ENCODE assay signal across 11 cellular contexts in genomic region chr16:87983416-87984097, GRCh38. TPM values are rescaled to one million over a fixed set of nuclear protein-coding genes. Genes with fewer than 3 reads are reported as not detected.
A peak's percentile ranks its signal among the peaks of the same experiment; 100 is the strongest.
DNase-seq lines count a peak whose midpoint lies in the region; ATAC-seq and TF ChIP-seq lines count a peak whose summit lies in the region.
"Not testable (repeated sequence)": the region's sequence is repeated elsewhere in the genome, so short reads cannot be mapped to it uniquely, and the experiment has no call there.
"Had no signal": no experiment of that assay in that cellular context is flagged by ENCODE, and none has a peak within 500 bp of the region (broad histone marks: within the 10 kb centered on the region; RNA-seq: fewer than 3 reads in every experiment).

No MANE protein-coding gene starts in this region.

- H3K79me2 ChIP-seq in H9 (ENCODE audit: insufficient read depth, low read length); neural cell (replicated peaks; ENCODE audit: insufficient read depth, low read length): not testable (repeated sequence)

- not testable (repeated sequence) for H2BK120ac ChIP-seq in H9 (ENCODE audit: low read depth, low read length, poor library complexity, severe bottlenecking)

- not testable (repeated sequence) for H3K27me3 ChIP-seq in H9 (ENCODE audit: insufficient read depth, low read length); RWPE2 (ENCODE audit: insufficient read depth, poor library complexity, severe bottlenecking); dorsolateral prefrontal cortex; right cardiac atrium (ENCODE audit: control insufficient read depth, insufficient read depth); neural cell (ENCODE audit: insufficient read depth, low read depth, low read length)

- not testable (repeated sequence) for H3K9ac ChIP-seq in H9 (ENCODE audit: extremely low read depth, insufficient read length, low read length); neural cell (ENCODE audit: low read length)

- not testable (repeated sequence) for H3K27me3 Mint-ChIP-seq in CD14-positive monocyte (ENCODE audit: low read depth in 3 of 3); H9 (ENCODE audit: low read depth); stimulated activated naive B cell treated with anti-CD40 and anti-IgM and Interleukin-4, amounts not matched to agents 10 μg/mL and 1 μg/mL and 100 μg/mL, for 72 hours

- not testable (repeated sequence) for H3K36me3 ChIP-seq in RWPE2 (ENCODE audit: low read depth); neural cell (ENCODE audit: insufficient read depth, low read length)

- not testable (repeated sequence) for H2AFZ ChIP-seq in H9 (ENCODE audit: low read length); neural cell (ENCODE audit: low read depth, low read length)

- not testable (repeated sequence) for H3K27ac ChIP-seq in H9 (ENCODE audit: insufficient read length, low read depth, low read length); RWPE2 (ENCODE audit: poor library complexity, severe bottlenecking); dorsolateral prefrontal cortex; right cardiac atrium (ENCODE audit: low read length); neural cell (ENCODE audit: low read length)

- H3K9me2 ChIP-seq in neural cell (ENCODE audit: insufficient read depth, low read length), result not testable (repeated sequence)

- not testable (repeated sequence) for H3K9me3 ChIP-seq in H9 (ENCODE audit: control insufficient read depth, low read depth, low read length); RWPE2 (ENCODE audit: severe bottlenecking); right cardiac atrium (ENCODE audit: control insufficient read depth, low read length); neural cell (ENCODE audit: low read length)

- peak; percentile 20 for TF ChIP-seq CTCF in CD14-positive monocyte (IDR thresholded peaks at IDR 0.05)
- peak; percentile 48; the same call in 2 of the 3 replicates for TF ChIP-seq CTCF in H9 (conservative IDR thresholded peaks at IDR 0.05)
- TF ChIP-seq CTCF in RWPE2 (IDR thresholded peaks at IDR 0.05; ENCODE audit: poor library complexity, severe bottlenecking), result not testable (repeated sequence)
- TF ChIP-seq CTCF in dorsolateral prefrontal cortex (IDR thresholded peaks at IDR 0.05 in 54 of 56, conservative IDR thresholded peaks at IDR 0.05 in 2 of 56; ENCODE audit: low read depth in 1 of 56, partially characterized antibody in 56 of 56), result peak in 49 of 56 donors; percentile 13 to 70 (median 47)
- TF ChIP-seq CTCF in neural cell (IDR thresholded peaks at IDR 0.05; ENCODE audit: poor library complexity, severe bottlenecking), result peak; percentile 66

- ATAC-seq in RWPE2 (ENCODE audit: low read depth), result peak; percentile 83
- ATAC-seq in right cardiac atrium, result peak; percentile 77 to 79
- peak; percentile 81 to 87 for ATAC-seq in stimulated activated naive B cell treated with anti-CD40 and anti-IgM and Interleukin-4, amounts not matched to agents 10 μg/mL and 1 μg/mL and 100 μg/mL, for 72 hours (replicated peaks)

- not testable (repeated sequence) for H3K4me3 Mint-ChIP-seq in CD14-positive monocyte, H9
- peak overlapping the region in 1 of 2 donors; percentile 11 for H3K4me3 Mint-ChIP-seq in stimulated activated naive B cell treated with anti-CD40 and anti-IgM and Interleukin-4, amounts not matched to agents 10 μg/mL and 1 μg/mL and 100 μg/mL, for 72 hours

- H3K9me3 Mint-ChIP-seq in CD14-positive monocyte; H9; stimulated activated naive B cell treated with anti-CD40 and anti-IgM and Interleukin-4, amounts not matched to agents 10 μg/mL and 1 μg/mL and 100 μg/mL, for 72 hours: not testable (repeated sequence)

- TF ChIP-seq EP300 in neural cell (conservative IDR thresholded peaks at IDR 0.05; ENCODE audit: poor library complexity, severe bottlenecking), result not testable (repeated sequence)

- not testable (repeated sequence) for H3K56ac ChIP-seq in H9 (ENCODE audit: insufficient read length, low read depth, low read length)

- H3K4me1 Mint-ChIP-seq in CD14-positive monocyte, result not testable (repeated sequence)
- H3K4me1 Mint-ChIP-seq in H9, result peaks cover 6 to 14% of the 10 kb centered on the region in 2 experiments
- peaks cover 33 to 78% of the 10 kb centered on the region in 2 donors for H3K4me1 Mint-ChIP-seq in stimulated activated naive B cell treated with anti-CD40 and anti-IgM and Interleukin-4, amounts not matched to agents 10 μg/mL and 1 μg/mL and 100 μg/mL, for 72 hours

- not testable (repeated sequence) for H3K4ac ChIP-seq in H9 (ENCODE audit: low read depth, low read length)

- H3K23ac ChIP-seq in H9 (ENCODE audit: insufficient read length, low read depth, low read length), result not testable (repeated sequence)

- DNase-seq in CD14-positive monocyte (ENCODE audit: low spot score), result peak; percentile 62
- not testable (repeated sequence) for DNase-seq in H9; RWPE2 (ENCODE audit: low spot score); dorsolateral prefrontal cortex; right cardiac atrium
- DNase-seq in activated naive CD4-positive, alpha-beta T cell treated with anti-CD3 and anti-CD28 coated beads, Interleukin-2, amount 50 U/mL, for 16 hours, result peak; percentile 29
- peak; percentile 31 for DNase-seq in stimulated activated naive B cell treated with anti-CD40 and anti-IgM and Interleukin-4, amounts not matched to agents 10 μg/mL and 1 μg/mL and 100 μg/mL, for 72 hours

- not testable (repeated sequence) for H4K20me1 ChIP-seq in H9 (ENCODE audit: control insufficient read depth, insufficient read depth, insufficient read length); neural cell (ENCODE audit: insufficient read depth)

- H2BK5ac ChIP-seq in H9 (ENCODE audit: insufficient read length, low read length), result not testable (repeated sequence)

- H3K4me2 ChIP-seq in H9 (ENCODE audit: insufficient read depth, insufficient read length, low read length); neural cell (ENCODE audit: low read length): not testable (repeated sequence)

- H3K23me2 ChIP-seq in H9 (ENCODE audit: insufficient read length, low read depth, low read length, poor library complexity, severe bottlenecking), result not testable (repeated sequence)

- not testable (repeated sequence) for H3K4me1 ChIP-seq in H9 (ENCODE audit: insufficient read depth, low read length); RWPE2 (ENCODE audit: insufficient read depth, poor library complexity, severe bottlenecking); right cardiac atrium (ENCODE audit: control insufficient read depth, insufficient read depth, low read length)

- intact Hi-C loops in CD14-positive monocyte (cut with micrococcal nuclease); dorsolateral prefrontal cortex (cut with DNase I): not testable (repeated sequence)
- intact Hi-C loops in right cardiac atrium (cut with DNase I), result loop anchor here in 2 of 4 donors (10.0 kb wide), 2 partner anchors 451 to 461 kb away; no protein-coding TSS in a partner anchor

- not testable (repeated sequence) for H3K14ac ChIP-seq in H9 (ENCODE audit: insufficient read depth, low read length)

- not testable (repeated sequence) for H2AK5ac ChIP-seq in H9 (ENCODE audit: insufficient read length, low read length)

- not testable (repeated sequence) for H3K4me3 ChIP-seq in RWPE2 (ENCODE audit: severe bottlenecking); dorsolateral prefrontal cortex; right cardiac atrium (ENCODE audit: low read length); neural cell (ENCODE audit: low read length)

- H3T11ph ChIP-seq in H9 (ENCODE audit: low read length), result not testable (repeated sequence)

- not testable (repeated sequence) for H3K79me1 ChIP-seq in H9 (ENCODE audit: insufficient read depth, low read depth, low read length, poor library complexity, severe bottlenecking)

- H3K36me3 Mint-ChIP-seq in CD14-positive monocyte, result peaks cover 73 to 81% of the 10 kb centered on the region in 2 donors
- peaks cover 21 to 45% (median 37%) of the 10 kb centered on the region in 3 experiments; a peak in 6 of 7 replicates for H3K36me3 Mint-ChIP-seq in H9 (ENCODE audit: insufficient read depth in 1 of 3, low read depth in 3 of 3)
- H3K36me3 Mint-ChIP-seq in stimulated activated naive B cell treated with anti-CD40 and anti-IgM and Interleukin-4, amounts not matched to agents 10 μg/mL and 1 μg/mL and 100 μg/mL, for 72 hours, result peaks cover 42 to 64% of the 10 kb centered on the region in 2 donors

- not testable (repeated sequence) for H4K91ac ChIP-seq in H9 (ENCODE audit: insufficient read length, low read depth, low read length)

- not testable (repeated sequence) for H2BK20ac ChIP-seq in H9 (ENCODE audit: low read depth, low read length, poor library complexity, severe bottlenecking)

- H3K18ac ChIP-seq in H9 (ENCODE audit: insufficient read length, low read depth, low read length), result not testable (repeated sequence)

- not testable (repeated sequence) for H4K5ac ChIP-seq in H9 (ENCODE audit: insufficient read length, low read depth, low read length)

- TF ChIP-seq RAD21 in neural cell (conservative IDR thresholded peaks at IDR 0.05), result peak; percentile 63

- peak overlapping the region in 4 of 7 donors; percentile 24 to 89 (median 50) for H3K27ac Mint-ChIP-seq in CD14-positive monocyte
- H3K27ac Mint-ChIP-seq in H9, result peak overlapping the region in 2 of 3 experiments; percentile 21 to 57; a peak in 1 of 7 replicates
- H3K27ac Mint-ChIP-seq in stimulated activated naive B cell treated with anti-CD40 and anti-IgM and Interleukin-4, amounts not matched to agents 10 μg/mL and 1 μg/mL and 100 μg/mL, for 72 hours, result peak overlapping the region; percentile 93

- H4K8ac ChIP-seq in H9 (replicated peaks; ENCODE audit: insufficient read length, low read depth, low read length), result not testable (repeated sequence)

- not testable (repeated sequence) for H3F3A ChIP-seq in neural cell (ENCODE audit: insufficient read depth, low read length, poor library complexity, severe bottlenecking)

- H2BK15ac ChIP-seq in H9 (ENCODE audit: low read depth, low read length), result not testable (repeated sequence)

- H2BK12ac ChIP-seq in H9 (ENCODE audit: insufficient read length, low read depth, low read length), result not testable (repeated sequence)

- no CpG with 5 or more reads among the region's 20 CpGs for WGBS in H9 (ENCODE audit: extremely low coverage, insufficient read length, low lambda C conversion rate)
- 45% methylated on average over 20 of the region's 20 CpGs for WGBS in right cardiac atrium

RNA-seq across cellular contexts. Expression of gene BANP, which starts 32.3 kb away (rescaled TPM):
- polyA plus RNA-seq in CD14-positive monocyte (10 to 100 TPM; 10.1 to 11.7 TPM), right cardiac atrium (9.0 TPM), neural cell (13.8 and 20.6 TPM in 2 replicates)
- total RNA-seq in H9 (2021) (24.3 and 24.9 TPM in 2 replicates), dorsolateral prefrontal cortex (10 to 100 TPM; 17.6 to 85.0 (median 34.7) TPM), right cardiac atrium (10 to 100 TPM; 15.6 to 18.1 (median 17.4) TPM)
- 43.4 and 48.5 TPM in 2 replicates for polyA minus RNA-seq in neural cell

RNA-seq across cellular contexts. Expression of gene CA5A, which starts 47.2 kb away (rescaled TPM):
- not detected for polyA plus RNA-seq in CD14-positive monocyte
- not detected in 2 replicates for total RNA-seq in H9 (2021)
- 1 to 10 TPM in 22 of 120 experiments, under 1 TPM in 64, not detected in 34; 0.06 to 2.7 (median 0.56) TPM for total RNA-seq in dorsolateral prefrontal cortex
- not detected for total RNA-seq in right cardiac atrium
- not detected for polyA plus RNA-seq in right cardiac atrium
- not detected in 2 replicates for polyA plus RNA-seq in neural cell
- not detected in 2 replicates for polyA minus RNA-seq in neural cell
- total RNA-seq: CD8-positive, alpha-beta memory T cell; gastrocnemius medialis; mesothelial cell of epicardium had no signal
- polyA plus RNA-seq: CD8-positive, alpha-beta memory T cell had no signal

Comparison
In these comparisons a context has a peak if more than half of its experiments do, and no peak if none do; other contexts are left out.
1. H3K27ac Mint-ChIP-seq: peak in every context shown above with its lines; median percentile 93 in stimulated activated naive B cell treated with anti-CD40 and anti-IgM and Interleukin-4, amounts not matched to agents 10 μg/mL and 1 μg/mL and 100 μg/mL, for 72 hours; 50 in CD14-positive monocyte; 39 in H9.